ENCODE assay signal across 10 cellular contexts in the genomic region with DNA sequence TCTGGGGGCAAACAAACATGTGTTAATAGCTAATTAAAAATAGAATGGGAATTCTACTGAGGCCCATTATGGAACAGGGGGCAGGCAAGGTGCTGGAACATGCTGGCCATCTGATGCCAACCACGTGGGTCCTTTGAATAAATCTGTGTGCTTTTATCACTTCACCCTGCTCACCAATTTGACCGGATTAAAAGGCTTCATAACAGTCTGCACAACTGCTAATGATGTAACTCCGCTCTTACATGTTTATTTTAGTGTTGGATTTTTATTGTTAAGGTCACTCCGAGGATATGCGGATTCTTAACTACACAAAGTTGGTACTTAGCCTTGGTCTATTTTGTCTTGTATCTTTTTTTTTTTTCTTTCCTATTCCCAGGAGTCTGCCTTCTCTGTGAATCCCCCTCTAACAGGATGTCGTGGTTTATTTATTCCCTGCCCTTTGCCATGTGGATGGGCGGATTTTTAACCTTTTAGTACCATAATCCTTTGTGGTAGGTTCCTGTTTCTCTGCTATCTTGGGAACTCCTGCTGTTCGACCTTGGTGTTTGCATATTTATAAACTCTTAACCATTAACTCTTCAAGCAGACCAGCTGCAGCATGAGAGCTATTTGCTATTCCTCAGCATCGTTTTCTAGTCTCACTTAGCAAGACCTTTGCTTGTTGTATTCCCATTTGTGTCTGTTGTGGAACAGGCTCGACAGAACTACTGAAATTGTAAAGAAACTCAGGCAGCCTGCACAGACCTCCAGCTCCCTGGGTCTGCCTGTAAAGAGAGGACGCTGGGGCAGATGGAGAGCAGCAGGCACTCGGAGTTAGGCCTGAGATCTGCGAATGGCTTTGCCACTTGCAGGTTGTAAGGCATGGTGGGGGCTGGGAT. TPM values are rescaled to one million over a fixed set of nuclear protein-coding genes. Genes with fewer than 3 reads are reported as not detected.
DNase-seq lines count a peak whose midpoint lies in the region; ATAC-seq and TF ChIP-seq lines count a peak whose summit lies in the region.
"Had no signal": no experiment of that assay in that cellular context is flagged by ENCODE, and none has a peak within 500 bp of the region (broad histone marks: within the 10 kb centered on the region; RNA-seq: fewer than 3 reads in every experiment).

No MANE protein-coding gene starts in this region.

- H3K27ac Mint-ChIP-seq in naive thymus-derived CD8-positive, alpha-beta T cell = peak overlapping the region in 1 of 10 donors; percentile 25
- H3K27ac Mint-ChIP-seq in activated naive CD8-positive, alpha-beta T cell treated with anti-CD3 and anti-CD28 coated beads for 36 hours = no peak overlapping the region
- H3K27ac Mint-ChIP-seq: activated CD4-positive, alpha-beta T cell treated with anti-CD3 and anti-CD28 coated beads for 36 hours had no signal

- no peaks in the 10 kb centered on the region for H3K36me3 ChIP-seq in brain microvascular endothelial cell (replicated peaks)
- H3K36me3 ChIP-seq: uterus had no signal

- H3K4me3 ChIP-seq in brain microvascular endothelial cell (ENCODE audit: low read depth, low read length) = no peak overlapping the region
- H3K4me3 ChIP-seq: uterus had no signal

- no peak for TF ChIP-seq CTCF in brain microvascular endothelial cell (IDR thresholded peaks at IDR 0.05; ENCODE audit: low read depth, low read length, missing control alignments)

- POLR2A ChIA-PET in naive thymus-derived CD8-positive, alpha-beta T cell (lab: Charles Lee) = no interaction called here

- peaks cover 0 to 1% (median 0%) of the 10 kb centered on the region in 5 donors for H3K27me3 Mint-ChIP-seq in naive thymus-derived CD8-positive, alpha-beta T cell
- no peaks in the 10 kb centered on the region for H3K27me3 Mint-ChIP-seq in activated naive CD8-positive, alpha-beta T cell treated with anti-CD3 and anti-CD28 coated beads for 36 hours
- H3K27me3 Mint-ChIP-seq: activated CD4-positive, alpha-beta T cell treated with anti-CD3 and anti-CD28 coated beads for 36 hours had no signal

- peak; percentile 75 for DNase-seq in HT1080 (ENCODE audit: low read depth)
- peak; percentile 27 for DNase-seq in brain microvascular endothelial cell
- DNase-seq in myocyte (ENCODE audit: low read depth) = peak; percentile 33
- no peak for DNase-seq in naive thymus-derived CD8-positive, alpha-beta T cell
- DNase-seq in AG20443 (ENCODE audit: low spot score) = no peak
- DNase-seq in activated naive CD8-positive, alpha-beta T cell treated with anti-CD3 and anti-CD28 coated beads for 36 hours = no peak
- no peak for DNase-seq in stimulated activated CD4-positive, alpha-beta T cell treated with anti-CD3 and anti-CD28 coated beads, Interleukin-12 subunit alpha, Interleukin-12 subunit beta, amount 100 ng/mL, for 4 hours
- DNase-seq: uterus had no signal

- no peak overlapping the region for H3K4me3 Mint-ChIP-seq in naive thymus-derived CD8-positive, alpha-beta T cell
- H3K4me3 Mint-ChIP-seq in activated naive CD8-positive, alpha-beta T cell treated with anti-CD3 and anti-CD28 coated beads for 36 hours = no peak overlapping the region
- H3K4me3 Mint-ChIP-seq: activated CD4-positive, alpha-beta T cell treated with anti-CD3 and anti-CD28 coated beads for 36 hours had no signal

- in situ Hi-C loops in brain microvascular endothelial cell (cut with HindIII; ENCODE audit: low pct_ligation_motif_present, low sequenced_read_pairs) = no loop called here

- no peaks in the 10 kb centered on the region for H3K9me3 Mint-ChIP-seq in naive thymus-derived CD8-positive, alpha-beta T cell
- no peaks in the 10 kb centered on the region for H3K9me3 Mint-ChIP-seq in activated naive CD8-positive, alpha-beta T cell treated with anti-CD3 and anti-CD28 coated beads for 36 hours

- H3K27ac ChIP-seq in brain microvascular endothelial cell = no peak overlapping the region
- H3K27ac ChIP-seq: uterus had no signal

- H3K27me3 ChIP-seq in brain microvascular endothelial cell (replicated peaks) = no peaks in the 10 kb centered on the region
- H3K27me3 ChIP-seq: uterus had no signal

- H3K36me3 Mint-ChIP-seq in naive thymus-derived CD8-positive, alpha-beta T cell = no peaks in the 10 kb centered on the region
- no peaks in the 10 kb centered on the region for H3K36me3 Mint-ChIP-seq in activated naive CD8-positive, alpha-beta T cell treated with anti-CD3 and anti-CD28 coated beads for 36 hours

- peak; percentile 85 for ATAC-seq in GM19043 (IDR thresholded peaks at IDR 0.05; ENCODE audit: low read depth, unreplicated experiment)
- ATAC-seq in naive thymus-derived CD8-positive, alpha-beta T cell = no peak

- H3K4me1 Mint-ChIP-seq in naive thymus-derived CD8-positive, alpha-beta T cell = peaks cover 0 to 6% (median 2%) of the 10 kb centered on the region in 4 donors
- H3K4me1 Mint-ChIP-seq in activated naive CD8-positive, alpha-beta T cell treated with anti-CD3 and anti-CD28 coated beads for 36 hours = peaks cover 2% of the 10 kb centered on the region

RNA-seq across cellular contexts. Expression of gene TRIM2, which starts 38.0 kb away (rescaled TPM):
- total RNA-seq in HT1080 (2014; rRNA removed; shearing (Covaris generic)) = 19.0 and 28.0 TPM in 2 replicates
- 5.0 and 6.3 TPM in 2 replicates for polyA plus RNA-seq in HT1080 (2015; cell fraction: cytosol; rRNA removed)
- 6.3 and 7.8 TPM in 2 replicates for polyA plus RNA-seq in HT1080 (2015; cell fraction: nucleus; rRNA removed)
- 8.0 and 8.3 TPM in 2 replicates for total RNA-seq in myocyte
- 2.8 TPM for polyA plus RNA-seq in myocyte (2012)
- total RNA-seq in naive thymus-derived CD8-positive, alpha-beta T cell = 1 to 10 TPM; 1.1 to 1.8 TPM
- 1 to 10 TPM in 2 of 3 donors, under 1 TPM in 1; 0.71 to 1.7 (median 1.2) TPM for polyA plus RNA-seq in naive thymus-derived CD8-positive, alpha-beta T cell
- total RNA-seq in activated naive CD8-positive, alpha-beta T cell treated with anti-CD3 and anti-CD28 coated beads for 36 hours = under 1 TPM; 0.54 to 0.76 TPM

Comparison
In these comparisons a context has a peak if more than half of its experiments do, and no peak if none do; other contexts are left out.
1. DNase-seq: peak in HT1080 (single experiment), brain microvascular endothelial cell (single experiment) and myocyte (single experiment); none in naive thymus-derived CD8-positive, alpha-beta T cell (0 of 10), AG20443 (single experiment), activated naive CD8-positive, alpha-beta T cell treated with anti-CD3 and anti-CD28 coated beads for 36 hours (single experiment) and stimulated activated CD4-positive, alpha-beta T cell treated with anti-CD3 and anti-CD28 coated beads, Interleukin-12 subunit alpha, Interleukin-12 subunit beta, amount 100 ng/mL, for 4 hours (single experiment).